In the genomic region with DNA sequence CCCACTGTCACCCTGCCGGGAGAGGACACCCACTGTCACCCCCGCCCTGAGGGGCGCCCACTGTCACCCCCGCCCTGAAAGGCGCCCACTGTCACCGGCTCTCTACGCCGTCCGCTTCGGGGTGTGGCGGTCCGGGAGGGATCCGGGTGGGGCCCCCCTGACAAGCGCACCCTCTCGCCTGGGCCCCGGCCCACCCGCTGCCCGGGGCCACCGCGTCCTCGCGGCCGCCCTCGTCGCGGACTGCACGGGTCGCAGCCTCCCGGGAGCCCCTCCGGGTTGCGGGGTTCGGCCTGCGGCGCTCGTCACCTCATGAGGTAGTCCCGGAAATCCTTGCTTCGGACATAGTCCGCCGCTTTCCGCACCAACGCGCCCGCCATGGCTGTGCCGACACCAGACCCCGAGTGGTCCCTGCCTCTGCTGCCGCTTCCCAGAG, we compare ENCODE assay signal across 8 cellular contexts. TPM values are rescaled to one million over a fixed set of nuclear protein-coding genes. Genes with fewer than 3 reads are reported as not detected.
DNase-seq lines count a peak whose midpoint lies in the region; ATAC-seq and TF ChIP-seq lines count a peak whose summit lies in the region.

No MANE protein-coding gene starts in this region.

- in situ Hi-C loops in mammary epithelial cell (cut with MboI; ENCODE audit: low sequenced_read_pairs in 2 of 2) = loop anchor here in 1 of 2 donors (25.0 kb wide), 1 partner anchor 95 kb away; no protein-coding TSS in a partner anchor

- H3K4me2 ChIP-seq in mammary epithelial cell (ENCODE audit: insufficient read depth, low read depth, low read length) = peak overlapping the region; percentile 100

- no peaks in the 10 kb centered on the region for H4K20me1 ChIP-seq in mammary epithelial cell (ENCODE audit: insufficient read depth, low read length)

- H3K4me1 Mint-ChIP-seq in memory B cell = peaks cover 3% of the 10 kb centered on the region

- H3K4me1 ChIP-seq in HUES48 (ENCODE audit: control insufficient read depth, insufficient read depth, low read length) = 0 out of 2 replicates have a peak, but pooled peaks cover 4% of the 10 kb centered on the region
- peaks cover 3% of the 10 kb centered on the region for H3K4me1 ChIP-seq in mammary epithelial cell (ENCODE audit: insufficient read depth, low read length)
- H3K4me1 ChIP-seq in vagina = peaks cover 18% of the 10 kb centered on the region

- no peaks in the 10 kb centered on the region; the same call in 1 of the 2 replicates for H3K27me3 ChIP-seq in HUES48 (ENCODE audit: control insufficient read depth, insufficient read depth, low read length)
- H3K27me3 ChIP-seq in mammary epithelial cell (ENCODE audit: insufficient read depth, low read length) = no peaks in the 10 kb centered on the region
- H3K27me3 ChIP-seq in vagina = no peaks in the 10 kb centered on the region

- H3K4me3 Mint-ChIP-seq in memory B cell = peak overlapping the region; percentile 90

- CTCF ChIA-PET in mammary epithelial cell (lab: Charles Lee; ENCODE audit: low non-redundant PET) = no interaction called here

- H3K27me3 Mint-ChIP-seq in memory B cell = no peaks in the 10 kb centered on the region

- H3K27ac Mint-ChIP-seq in memory B cell = peak overlapping the region; percentile 54

- peak; percentile 14 for DNase-seq in activated CD4-positive, alpha-beta T cell treated with anti-CD3 and anti-CD28 coated beads for 1 hour
- DNase-seq in activated CD4-positive, alpha-beta T cell treated with anti-CD3 and anti-CD28 coated beads for 4 hours = no peak
- DNase-seq in mammary epithelial cell (no peak), memory B cell (ENCODE audit: low spot score in 2 of 2) (no peak), vagina (ENCODE audit: extremely low spot score in 2 of 2) (no peak), C1 segment of cervical spinal cord (lab: John Stamatoyannopoulos, UW) (no peak), NCI-H128 (lab: John Stamatoyannopoulos, UW; ENCODE audit: unreplicated experiment) (no peak)

- dilution Hi-C loops in mammary epithelial cell (cut with HindIII; ENCODE audit: low sequenced_read_pairs) = no loop called here

- H2AFZ ChIP-seq in mammary epithelial cell (ENCODE audit: low read depth, low read length) = peak overlapping the region; percentile 95

- H3K27ac ChIP-seq in HUES48 (ENCODE audit: low read depth, low read length) (no peak overlapping the region), mammary epithelial cell (ENCODE audit: insufficient read depth, low read depth, low read length) (peak overlapping the region; percentile 46), vagina (peak overlapping the region; percentile 89)

- BruUV-seq in mammary epithelial cell (replicated peaks; lab: Mats Ljungman, UMichigan) = no TSS peak

- H3K9me3 ChIP-seq in HUES48 (ENCODE audit: control insufficient read depth, insufficient read depth, low read length) = no peaks in the 10 kb centered on the region
- H3K9me3 ChIP-seq in mammary epithelial cell (replicated peaks; ENCODE audit: insufficient read depth, low read length) = no peaks in the 10 kb centered on the region
- no peaks in the 10 kb centered on the region for H3K9me3 ChIP-seq in vagina

- H3K79me2 ChIP-seq in mammary epithelial cell (ENCODE audit: insufficient read depth, low read length) = peaks cover 18% of the 10 kb centered on the region

- H3K36me3 ChIP-seq in HUES48 (ENCODE audit: control insufficient read depth, insufficient read depth, low read length) = no peaks in the 10 kb centered on the region
- no peaks in the 10 kb centered on the region for H3K36me3 ChIP-seq in mammary epithelial cell (ENCODE audit: insufficient read depth, low read length)
- H3K36me3 ChIP-seq in vagina = no peaks in the 10 kb centered on the region

- TF ChIP-seq CTCF in mammary epithelial cell (conservative IDR thresholded peaks at IDR 0.05 in 1 of 2, IDR thresholded peaks at IDR 0.05 in 1 of 2; ENCODE audit: extremely low read depth in 1 of 2, insufficient read depth in 1 of 2, low read depth in 1 of 2, low read length in 2 of 2) (no peak), vagina (IDR thresholded peaks at IDR 0.05) (no peak)

- H3K9ac ChIP-seq in HUES48 (ENCODE audit: low read depth, low read length) (no peak overlapping the region), mammary epithelial cell (ENCODE audit: insufficient read depth, low read length) (peak overlapping the region; percentile 36)

- H3K36me3 Mint-ChIP-seq in memory B cell = no peaks in the 10 kb centered on the region

- peak overlapping the region; percentile 81 for H3K4me3 ChIP-seq in HUES48 (ENCODE audit: low read depth, low read length)
- peak overlapping the region; percentile 72 to 91 (median 86) for H3K4me3 ChIP-seq in mammary epithelial cell (replicated peaks in 1 of 3; ENCODE audit: insufficient read depth in 1 of 3, low read depth in 2 of 3, low read length in 3 of 3)
- H3K4me3 ChIP-seq in vagina = peak overlapping the region; percentile 91 to 95

- WGBS in mammary epithelial cell (ENCODE audit: low coverage, missing lambda C conversion rate) = 0% methylated on average over 15 of the region's 46 CpGs

- no peaks in the 10 kb centered on the region for H3K9me3 Mint-ChIP-seq in memory B cell

- peak in 1 of 2 donors; percentile 38 for TF ChIP-seq POLR2A in vagina (IDR thresholded peaks at IDR 0.05)

- peak; percentile 2 for ATAC-seq in memory B cell (ENCODE audit: low read depth)

- intact Hi-C loops in mammary epithelial cell (cut with micrococcal nuclease) = loop anchor here (2.0 kb wide), 2 partner anchors 22 to 616 kb away; partner anchors contain the start of gene CEP43
- intact Hi-C loops in vagina (cut with DNase I) = loop anchor here (5.0 to 10.0 kb wide), 2 partner anchors 48 to 245 kb away; partner anchors contain the start of gene RPS6KA2

RNA-seq across cellular contexts. Expression of gene MPC1, which starts 0.2 kb away (rescaled TPM):
- total RNA-seq in mammary epithelial cell (10 to 100 TPM; 21.5 to 24.8 TPM), vagina (44.0 TPM)
- polyA plus RNA-seq in mammary epithelial cell = 25.1 TPM
- 13.6 TPM for polyA minus RNA-seq in mammary epithelial cell

RNA-seq across cellular contexts. Expression of gene SFT2D1, which starts 40.2 kb away (rescaled TPM):
- total RNA-seq in mammary epithelial cell (10 to 100 TPM; 31.0 to 41.1 TPM), vagina (23.3 TPM)
- 45.1 TPM for polyA plus RNA-seq in mammary epithelial cell
- polyA minus RNA-seq in mammary epithelial cell = 33.2 TPM
